12 cellular contexts compared by ENCODE assay signal in the genomic region with DNA sequence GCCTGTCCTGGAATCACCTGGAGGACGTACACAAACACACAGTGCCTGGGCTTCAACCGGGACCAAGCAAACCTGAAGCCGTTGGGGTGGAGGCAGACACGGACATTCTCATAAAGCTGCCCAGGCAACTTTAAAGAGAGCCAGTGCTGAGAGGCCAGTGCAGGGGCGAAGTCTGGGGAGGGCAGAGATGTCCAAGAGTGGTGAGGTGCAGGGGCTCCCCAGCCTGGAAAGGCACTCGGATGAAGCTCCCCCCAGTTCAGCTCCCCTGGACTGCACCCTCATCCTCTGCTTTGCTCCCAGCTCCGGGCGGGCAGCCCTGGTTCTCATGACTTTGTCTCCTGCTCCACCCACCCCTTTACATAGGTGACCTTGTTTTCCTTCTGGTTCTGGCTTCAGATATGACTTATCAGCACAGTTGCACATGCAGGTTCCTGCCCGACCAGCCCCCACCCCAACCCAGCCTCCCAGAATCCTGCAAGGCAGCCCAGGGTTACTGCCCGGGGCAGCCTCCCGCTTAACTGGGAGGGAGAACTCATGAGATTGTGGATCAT.
"Had no signal": no experiment of that assay in that cellular context is flagged by ENCODE, and none has a peak within 500 bp of the region (broad histone marks: within the 10 kb centered on the region; RNA-seq: fewer than 3 reads in every experiment).

No MANE protein-coding gene starts in this region.

- H3K27ac ChIP-seq: colonic mucosa, lower lobe of right lung, ovary, suprapubic skin, upper lobe of left lung had no signal

- DNase-seq: activated CD4-positive, alpha-beta T cell treated with anti-CD3 and anti-CD28 coated beads for 36 hours; activated CD4-positive, alpha-beta T cell treated with anti-CD3 and anti-CD28 coated beads, Interleukin-2, amount 50 U/mL, for 48 hours; activated gamma-delta T cell treated with Interleukin-2 at 50 U/mL for 16 hours; activated T-cell treated with anti-CD3 and anti-CD28 coated beads for 4 hours; amniotic stem cell; central memory CD4-positive, alpha-beta T cell; colonic mucosa; lower lobe of right lung; natural killer cell; ovary had no signal

- ATAC-seq: activated CD4-positive, alpha-beta T cell treated with anti-CD3 and anti-CD28 coated beads for 36 hours; lower lobe of right lung; natural killer cell had no signal

- H3K4me1 ChIP-seq: colonic mucosa, lower lobe of right lung had no signal

- H3K9me3 ChIP-seq: colonic mucosa, lower lobe of right lung, ovary, suprapubic skin, upper lobe of left lung had no signal

- H3K27me3 ChIP-seq: colonic mucosa, ovary, suprapubic skin, upper lobe of left lung had no signal

- H3K4me3 ChIP-seq: colonic mucosa, lower lobe of right lung, ovary, suprapubic skin, upper lobe of left lung had no signal

- H3K36me3 ChIP-seq: colonic mucosa, lower lobe of right lung, ovary, suprapubic skin, upper lobe of left lung had no signal
